Comparison of ENCODE assay signal across 11 cellular contexts in genomic region chr1:152049291-152050073, GRCh38. TPM values are rescaled to one million over a fixed set of nuclear protein-coding genes. Genes with fewer than 3 reads are reported as not detected.
DNase-seq lines count a peak whose midpoint lies in the region; ATAC-seq and TF ChIP-seq lines count a peak whose summit lies in the region.
"Had no signal": no experiment of that assay in that cellular context is flagged by ENCODE, and none has a peak within 500 bp of the region (broad histone marks: within the 10 kb centered on the region; RNA-seq: fewer than 3 reads in every experiment).

No MANE protein-coding gene starts in this region.

- WGBS in esophagus squamous epithelium, 2 donors: 45 to 50% methylated on average over 8 of the region's 8 CpGs
- WGBS in spleen, 5 donors: 58 to 85% (median 67%) methylated on average over 8 of the region's 8 CpGs
- WGBS in transverse colon (ENCODE audit: low coverage in 1 of 2), 2 donors: 74 to 80% methylated on average over 8 of the region's 8 CpGs

- H3K4me2 ChIP-seq in PC-3 (ENCODE audit: low read length): peak overlapping the region; percentile 42

- H3K36me3 ChIP-seq in PC-3 (ENCODE audit: low read depth, low read length) (no peaks in the 10 kb centered on the region), esophagus squamous epithelium (no peaks in the 10 kb centered on the region), spleen (no peaks in the 10 kb centered on the region), transverse colon (no peaks in the 10 kb centered on the region)

- peak; percentile 8 for DNase-seq in NCI-H1105 treated with DMSO at 0.1 percent for 48 hours (lab: John Stamatoyannopoulos, UW)
- no peak for DNase-seq in NCI-H1105 (lab: John Stamatoyannopoulos, UW)
- peak; percentile 72 for DNase-seq in PC-3
- DNase-seq in esophagus squamous epithelium (lab: John Stamatoyannopoulos, UW): no peak
- no peak for DNase-seq in spleen
- DNase-seq in transverse colon: no peak
- no peak for DNase-seq in activated CD4-positive, alpha-beta T cell treated with anti-CD3 and anti-CD28 coated beads for 36 hours
- DNase-seq: 8988T; stimulated activated naive CD4-positive, alpha-beta T cell had no signal

- no peaks in the 10 kb centered on the region for H3K9me2 ChIP-seq in PC-3 (replicated peaks; ENCODE audit: low read length)

- H3K27ac ChIP-seq in PC-3 (ENCODE audit: low read length) (peak overlapping the region; percentile 98), esophagus squamous epithelium (peak overlapping the region; percentile 96 to 99 (median 98)), spleen (peak overlapping the region in 7 of 8 donors; percentile 39 to 97 (median 93)), transverse colon (peak overlapping the region in 2 of 4 donors; percentile 91 to 93)

- in situ Hi-C loops in transverse colon (cut with MboI; ENCODE audit: low pct_ligation_motif_present in 1 of 4, low pct_unique_long_range_greater_than_20kb in 1 of 4, low sequenced_read_pairs in 3 of 4): loop anchor here (5.0 to 25.0 kb wide), 6 partner anchors 133 to 413 kb away; no protein-coding TSS in a partner anchor

- H3K9me3 ChIP-seq in PC-3 (ENCODE audit: low read length): no peaks in the 10 kb centered on the region
- H3K9me3 ChIP-seq in esophagus squamous epithelium: no peaks in the 10 kb centered on the region
- no peaks in the 10 kb centered on the region for H3K9me3 ChIP-seq in spleen
- H3K9me3 ChIP-seq in transverse colon: no peaks in the 10 kb centered on the region

- TF ChIP-seq POLR2A in esophagus squamous epithelium (IDR thresholded peaks at IDR 0.05): no peak
- no peak for TF ChIP-seq POLR2A in spleen (IDR thresholded peaks at IDR 0.05)
- TF ChIP-seq POLR2A in transverse colon (IDR thresholded peaks at IDR 0.05): no peak

- H3F3A ChIP-seq in PC-3 (ENCODE audit: low read length, unreplicated experiment): peaks cover 12% of the 10 kb centered on the region

- no peaks in the 10 kb centered on the region for H3K9me3 Mint-ChIP-seq in activated CD4-positive, alpha-beta T cell treated with anti-CD3 and anti-CD28 coated beads for 36 hours (ENCODE audit: low read depth)

- peak overlapping the region; percentile 91; the same call in 1 of the 2 replicates for H3K9ac ChIP-seq in PC-3 (ENCODE audit: low read length)

- H4K20me1 ChIP-seq in PC-3 (ENCODE audit: low read length): no peaks in the 10 kb centered on the region

- H3K4me1 Mint-ChIP-seq in activated CD4-positive, alpha-beta T cell treated with anti-CD3 and anti-CD28 coated beads for 36 hours: peaks cover 25% of the 10 kb centered on the region

- no peaks in the 10 kb centered on the region for H3K79me2 ChIP-seq in PC-3 (ENCODE audit: low read length)

- intact Hi-C loops in PC-3 (cut with micrococcal nuclease): loop anchor here (5.0 kb wide), 2 partner anchors 178 to 393 kb away; no protein-coding TSS in a partner anchor
- intact Hi-C loops in esophagus squamous epithelium (cut with DNase I): loop anchor here (5.0 to 10.0 kb wide), 2 partner anchors 133 to 405 kb away; no protein-coding TSS in a partner anchor
- intact Hi-C loops in spleen (cut with DNase I; ENCODE audit: low total_unique reads): loop anchor here (5.0 kb wide), 1 partner anchor 408 kb away; no protein-coding TSS in a partner anchor
- intact Hi-C loops in transverse colon (cut with DNase I; ENCODE audit: low total_unique reads): loop anchor here (5.0 kb wide), 1 partner anchor 408 kb away; no protein-coding TSS in a partner anchor
- intact Hi-C loops in activated CD4-positive, alpha-beta T cell treated with anti-CD3 and anti-CD28 coated beads for 36 hours (cut with DNase I, micrococcal nuclease): loop anchor here (2.0 to 5.0 kb wide), 4 partner anchors 63 to 1608 kb away; partner anchors contain the start of gene SNAPIN (in 1 of the 2)

- H3K4me3 ChIP-seq in PC-3 (ENCODE audit: low read length) (no peak overlapping the region), esophagus squamous epithelium (no peak overlapping the region), spleen (peak overlapping the region in 1 of 8 donors; percentile 40), transverse colon (no peak overlapping the region)

- CTCF ChIA-PET in PC-3 (lab: Charles Lee): interaction anchor here (0.7 to 1.4 kb wide), 2 partner anchors 12 to 31 kb away, joined by 4 to 6 read pairs; partner anchors contain the start of gene S100A11
- CTCF ChIA-PET in activated CD4-positive, alpha-beta T cell treated with anti-CD3 and anti-CD28 coated beads for 36 hours (lab: Charles Lee): interaction anchor here (0.5 to 8.5 kb wide), 10 partner anchors 15 to 391 kb away, joined by 3 to 61 read pairs (median 5); partner anchors contain the start of gene S100A11

- H3K27me3 ChIP-seq in PC-3 (ENCODE audit: low read length) (peaks cover 17% of the 10 kb centered on the region), esophagus squamous epithelium (peaks cover 0 to 13% (median 0%) of the 10 kb centered on the region in 4 donors), spleen (replicated peaks in 1 of 7) (peaks cover 0 to 14% (median 0%) of the 10 kb centered on the region in 7 donors), transverse colon (peaks cover 17% of the 10 kb centered on the region)

- POLR2A ChIA-PET in PC-3 (lab: Charles Lee; ENCODE audit: unreplicated experiment): no interaction called here
- POLR2A ChIA-PET in activated CD4-positive, alpha-beta T cell treated with anti-CD3 and anti-CD28 coated beads for 36 hours (lab: Charles Lee): interaction anchor here (1.5 kb wide), 1 partner anchor 13 kb away, joined by 7 read pairs; the partner anchor contains the start of gene S100A11

- H3K36me3 Mint-ChIP-seq in activated CD4-positive, alpha-beta T cell treated with anti-CD3 and anti-CD28 coated beads for 36 hours (ENCODE audit: low read depth): no peaks in the 10 kb centered on the region

- TF ChIP-seq EP300 in transverse colon (IDR thresholded peaks at IDR 0.05; ENCODE audit: low read depth): no peak

- no peak overlapping the region for H2AFZ ChIP-seq in PC-3 (ENCODE audit: low read length)

- TF ChIP-seq CTCF in PC-3 (conservative IDR thresholded peaks at IDR 0.05; ENCODE audit: low read depth, low read length) (no peak), esophagus squamous epithelium (IDR thresholded peaks at IDR 0.05) (no peak), spleen (IDR thresholded peaks at IDR 0.05 in 8 of 11, conservative IDR thresholded peaks at IDR 0.05 in 3 of 11) (no peak), transverse colon (IDR thresholded peaks at IDR 0.05) (no peak)

- ATAC-seq in PC-3: no peak
- ATAC-seq in GM19023 (IDR thresholded peaks at IDR 0.05; ENCODE audit: unreplicated experiment): no peak
- no peak for ATAC-seq in activated CD4-positive, alpha-beta T cell treated with anti-CD3 and anti-CD28 coated beads for 36 hours

- peaks cover 11% of the 10 kb centered on the region for H3K27me3 Mint-ChIP-seq in activated CD4-positive, alpha-beta T cell treated with anti-CD3 and anti-CD28 coated beads for 36 hours

- H3K4me1 ChIP-seq in PC-3 (ENCODE audit: insufficient read depth, low read length) (peaks cover 57% of the 10 kb centered on the region), esophagus squamous epithelium (peaks cover 36 to 76% (median 46%) of the 10 kb centered on the region in 3 donors), spleen (peaks cover 8 to 56% (median 29%) of the 10 kb centered on the region in 6 donors), transverse colon (peaks cover 16 to 26% (median 20%) of the 10 kb centered on the region in 4 donors)

- no peak overlapping the region for H3K27ac Mint-ChIP-seq in activated CD4-positive, alpha-beta T cell treated with anti-CD3 and anti-CD28 coated beads for 36 hours

- no peak overlapping the region for H3K4me3 Mint-ChIP-seq in activated CD4-positive, alpha-beta T cell treated with anti-CD3 and anti-CD28 coated beads for 36 hours

- BruUV-seq in PC-3 (replicated peaks; lab: Mats Ljungman, UMichigan): no TSS peak

RNA-seq across cellular contexts. Expression of gene S100A11, which starts 12.7 kb away (rescaled TPM):
- total RNA-seq in PC-3 (2014; rRNA removed) (443 and 541 TPM in 2 replicates), esophagus squamous epithelium (1,000 to 10,000 TPM in 3 of 4 donors, 100 to 1,000 TPM in 1; 900 to 2,319 (median 1,590) TPM), spleen (100 to 1,000 TPM; 243 to 555 (median 365) TPM), transverse colon (100 to 1,000 TPM in 1 of 4 donors, 10 to 100 TPM in 3; 35.6 to 108 (median 54.8) TPM)
- 100 to 1,000 TPM; 499 to 669 (median 505) TPM for polyA plus RNA-seq in spleen
- total RNA-seq in activated CD4-positive, alpha-beta T cell treated with anti-CD3 and anti-CD28 coated beads for 36 hours: 100 to 1,000 TPM; 264 to 361 TPM

RNA-seq across cellular contexts. Expression of gene TCHHL1, which starts 39.4 kb away (rescaled TPM):
- total RNA-seq in PC-3 (2014; rRNA removed) (not detected in 2 replicates), esophagus squamous epithelium (not detected), spleen (not detected), transverse colon (not detected)
- polyA plus RNA-seq in spleen: not detected
- total RNA-seq in activated CD4-positive, alpha-beta T cell treated with anti-CD3 and anti-CD28 coated beads for 36 hours: not detected
- total RNA-seq: Daoy had no signal

RNA-seq across cellular contexts. Expression of gene S100A10, which starts 55.8 kb away (rescaled TPM):
- total RNA-seq in PC-3 (2014; rRNA removed) (349 and 400 TPM in 2 replicates), esophagus squamous epithelium (100 to 1,000 TPM; 301 to 611 (median 447) TPM), spleen (10 to 100 TPM; 45.6 to 89.8 (median 70.4) TPM), transverse colon (100 to 1,000 TPM in 3 of 4 donors, 10 to 100 TPM in 1; 59.1 to 289 (median 251) TPM)
- 100 to 1,000 TPM in 1 of 3 donors, 10 to 100 TPM in 2; 91.9 to 167 (median 93.7) TPM for polyA plus RNA-seq in spleen
- total RNA-seq in activated CD4-positive, alpha-beta T cell treated with anti-CD3 and anti-CD28 coated beads for 36 hours: 100 to 1,000 TPM; 230 to 246 TPM

Comparison
In these comparisons a context has a peak if more than half of its experiments do, and no peak if none do; other contexts are left out.
1. DNase-seq: peak in NCI-H1105 treated with DMSO at 0.1 percent for 48 hours (single experiment) and PC-3 (single experiment); none in NCI-H1105 (single experiment), esophagus squamous epithelium (single experiment), spleen (single experiment), transverse colon (single experiment) and activated CD4-positive, alpha-beta T cell treated with anti-CD3 and anti-CD28 coated beads for 36 hours (single experiment).